In the genomic region with DNA sequence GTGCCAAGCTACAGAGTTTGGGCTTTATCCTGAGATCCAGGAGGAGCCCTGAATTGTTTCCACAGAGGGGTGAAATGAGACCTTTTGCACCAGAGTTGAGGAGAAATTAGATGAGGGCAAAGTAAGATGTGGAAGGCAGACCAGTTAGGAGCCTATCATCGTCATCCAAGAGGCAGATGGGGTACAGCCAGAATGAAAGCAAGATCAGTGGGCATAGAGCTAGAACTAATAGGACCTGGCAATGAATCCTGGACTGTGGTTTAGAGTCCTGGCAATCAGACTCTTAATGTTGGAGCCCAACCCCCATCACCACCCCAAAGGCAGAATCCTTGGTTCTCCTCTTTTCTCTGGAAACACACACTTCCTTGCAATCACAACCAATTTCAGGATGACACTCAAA, we compare ENCODE assay signal across 18 cellular contexts.
DNase-seq lines count a peak whose midpoint lies in the region; FAIRE-seq and TF ChIP-seq lines count a peak whose summit lies in the region.
"Had no signal": no experiment of that assay in that cellular context is flagged by ENCODE, and none has a peak within 500 bp of the region (broad histone marks: within the 10 kb centered on the region; RNA-seq: fewer than 3 reads in every experiment).

No MANE protein-coding gene starts in this region.

- DNase-seq in H54 (ENCODE audit: insufficient read length, low spot score) = no peak
- DNase-seq in M059J (ENCODE audit: low read depth) = peak; percentile 91
- DNase-seq in brain microvascular endothelial cell = no peak
- no peak for DNase-seq in osteocyte (ENCODE audit: extremely low spot score, unreplicated experiment)
- no peak for DNase-seq in DMS 273 (lab: John Stamatoyannopoulos, UW; ENCODE audit: unreplicated experiment)
- DNase-seq in NCI-H526 treated with DMSO at 0.1 percent for 48 hours (lab: John Stamatoyannopoulos, UW) = no peak
- DNase-seq in stimulated activated CD8-positive, alpha-beta memory T cell treated with anti-CD3 and anti-CD28 coated beads, Interleukin-4, amount 100 ng/mL, for 48 hours = no peak
- DNase-seq: activated naive CD8-positive, alpha-beta T cell treated with anti-CD3 and anti-CD28 coated beads, Interleukin-2, amount 10 ng/mL, durations not matched to agents 7 days and 5 days; activated T-cell treated with anti-CD3 and anti-CD28 coated beads, Interleukin-2, amount 50 U/mL, for 1 hour; CD4-positive, alpha-beta memory T cell; central memory CD4-positive, alpha-beta T cell; effector memory CD8-positive, alpha-beta T cell; NCI-H2029; NCI-H510A; posterior cingulate gyrus; stimulated activated CD4-positive, alpha-beta T cell treated with anti-CD3 and anti-CD28 coated beads, Interleukin-12 subunit alpha, Interleukin-12 subunit beta, amount 100 ng/mL, for 4 hours; stimulated activated naive B cell treated with anti-CD40 and anti-IgM and Interleukin-4, amounts not matched to agents 10 μg/mL and 1 μg/mL and 100 μg/mL, for 72 hours; trophoblast cell had no signal

- no peak for TF ChIP-seq CTCF in brain microvascular endothelial cell (IDR thresholded peaks at IDR 0.05; ENCODE audit: low read depth, low read length, missing control alignments)
- TF ChIP-seq CTCF in osteocyte (IDR thresholded peaks at IDR 0.05) = no peak

- H3K4me3 Mint-ChIP-seq in osteocyte (ENCODE audit: unreplicated experiment) = no peak overlapping the region
- H3K4me3 Mint-ChIP-seq: activated naive CD8-positive, alpha-beta T cell treated with anti-CD3 and anti-CD28 coated beads, Interleukin-2, amount 10 ng/mL, durations not matched to agents 7 days and 5 days; CD4-positive, alpha-beta memory T cell; effector memory CD8-positive, alpha-beta T cell; stimulated activated naive B cell treated with anti-CD40 and anti-IgM and Interleukin-4, amounts not matched to agents 10 μg/mL and 1 μg/mL and 100 μg/mL, for 72 hours had no signal

- no peaks in the 10 kb centered on the region for H3K27me3 ChIP-seq in brain microvascular endothelial cell (replicated peaks)

- H3K9me3 Mint-ChIP-seq in osteocyte (ENCODE audit: unreplicated experiment) = no peaks in the 10 kb centered on the region
- H3K9me3 Mint-ChIP-seq: stimulated activated naive B cell treated with anti-CD40 and anti-IgM and Interleukin-4, amounts not matched to agents 10 μg/mL and 1 μg/mL and 100 μg/mL, for 72 hours had no signal

- TF ChIP-seq POLR2A in H54 (IDR thresholded peaks at IDR 0.05; ENCODE audit: low read depth, low read length) = no peak

- no peak overlapping the region for H3K4me3 ChIP-seq in brain microvascular endothelial cell (ENCODE audit: low read depth, low read length)

- H3K27ac Mint-ChIP-seq in osteocyte (ENCODE audit: unreplicated experiment) = peak overlapping the region; percentile 52
- H3K27ac Mint-ChIP-seq: activated naive CD8-positive, alpha-beta T cell treated with anti-CD3 and anti-CD28 coated beads, Interleukin-2, amount 10 ng/mL, durations not matched to agents 7 days and 5 days; CD4-positive, alpha-beta memory T cell; effector memory CD8-positive, alpha-beta T cell; stimulated activated naive B cell treated with anti-CD40 and anti-IgM and Interleukin-4, amounts not matched to agents 10 μg/mL and 1 μg/mL and 100 μg/mL, for 72 hours had no signal

- in situ Hi-C loops in brain microvascular endothelial cell (cut with HindIII; ENCODE audit: low pct_ligation_motif_present, low sequenced_read_pairs) = no loop called here

- no peaks in the 10 kb centered on the region for H3K27me3 Mint-ChIP-seq in osteocyte (ENCODE audit: unreplicated experiment)

- H3K36me3 ChIP-seq in brain microvascular endothelial cell (replicated peaks) = no peaks in the 10 kb centered on the region

- no peaks in the 10 kb centered on the region for H3K36me3 Mint-ChIP-seq in osteocyte (ENCODE audit: unreplicated experiment)
- H3K36me3 Mint-ChIP-seq: activated naive CD8-positive, alpha-beta T cell treated with anti-CD3 and anti-CD28 coated beads, Interleukin-2, amount 10 ng/mL, durations not matched to agents 7 days and 5 days; CD4-positive, alpha-beta memory T cell; stimulated activated naive B cell treated with anti-CD40 and anti-IgM and Interleukin-4, amounts not matched to agents 10 μg/mL and 1 μg/mL and 100 μg/mL, for 72 hours had no signal

- peaks cover 31% of the 10 kb centered on the region for H3K4me1 Mint-ChIP-seq in osteocyte (ENCODE audit: unreplicated experiment)
- H3K4me1 Mint-ChIP-seq: CD4-positive, alpha-beta memory T cell had no signal

- peak; percentile 85 for FAIRE-seq in H54 (lab: Jason Lieb, UNC)

- H3K27ac ChIP-seq in brain microvascular endothelial cell = peak overlapping the region; percentile 98
